In the genomic region with DNA sequence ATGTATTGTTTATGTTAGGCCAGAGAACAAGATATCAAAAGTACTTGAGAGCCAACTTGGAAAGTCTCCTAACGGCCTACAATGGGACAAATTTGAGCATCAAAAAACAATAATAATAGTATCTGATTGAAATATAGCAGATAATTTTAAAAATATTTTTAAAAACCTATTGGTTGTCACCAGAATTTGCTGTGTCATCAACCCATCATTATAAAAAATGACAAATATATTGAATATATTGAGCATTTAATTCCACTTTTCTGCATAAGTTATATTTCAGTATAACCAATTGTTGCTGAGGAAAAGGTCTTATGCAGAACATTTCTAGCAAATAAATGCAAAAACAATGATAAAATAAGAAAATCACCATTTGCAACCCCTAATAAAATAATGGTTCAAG, we compare ENCODE assay signal across 8 cellular contexts.
"Had no signal": no experiment of that assay in that cellular context is flagged by ENCODE, and none has a peak within 500 bp of the region (broad histone marks: within the 10 kb centered on the region; RNA-seq: fewer than 3 reads in every experiment).

No MANE protein-coding gene starts in this region.

- H2AFZ ChIP-seq: GM23248 had no signal

- H3K4me3 ChIP-seq: GM23248, HAP-1 had no signal

- H3K27ac ChIP-seq: GM23248, HL-60 had no signal

- H3K36me3 ChIP-seq: HAP-1 had no signal

- ATAC-seq: HCT116 had no signal

- DNase-seq: GM23248, GOT3, H7, HFFc6, KG1 had no signal

- H3K9ac ChIP-seq: GM23248 had no signal

- H3K9me3 ChIP-seq: HAP-1 had no signal
